8 cellular contexts compared by ENCODE assay signal in the genomic region with DNA sequence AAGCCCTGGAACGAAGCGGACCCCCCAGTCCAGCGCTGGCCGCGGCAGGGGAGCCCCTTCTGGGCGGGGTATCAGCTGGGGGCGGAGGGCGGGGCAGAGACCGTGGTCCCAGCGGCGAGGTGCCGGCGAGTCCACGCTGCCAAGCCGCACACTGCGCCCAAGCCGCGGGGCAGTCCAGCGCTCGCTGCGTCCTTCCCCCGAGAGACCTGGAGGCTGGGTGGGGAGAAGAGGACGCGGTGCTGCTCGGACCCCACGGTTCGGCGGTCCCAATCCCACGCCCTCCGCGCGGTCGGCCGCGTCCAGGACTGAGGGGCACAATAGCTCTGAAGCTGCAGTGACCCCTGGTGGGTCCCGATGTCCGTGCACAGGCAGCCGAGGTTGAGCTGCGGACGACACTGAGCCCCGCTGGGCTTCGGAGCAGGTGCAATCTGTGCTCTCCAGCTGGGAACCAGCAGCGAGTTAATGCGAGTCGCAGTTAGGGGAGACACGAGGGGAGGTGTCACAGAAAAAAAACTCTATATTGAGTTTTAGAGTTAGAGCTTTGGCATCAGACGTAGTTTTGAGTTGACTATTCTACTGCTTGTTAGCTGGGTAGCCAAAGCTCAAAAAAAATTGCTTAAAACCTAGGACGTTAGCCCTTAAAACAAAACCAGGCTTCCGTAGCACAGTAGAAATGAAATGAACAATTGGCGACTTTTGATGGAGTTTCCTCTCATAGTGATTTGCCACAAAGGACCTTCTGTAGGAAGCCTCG. TPM values are rescaled to one million over a fixed set of nuclear protein-coding genes. Genes with fewer than 3 reads are reported as not detected.
DNase-seq lines count a peak whose midpoint lies in the region; ATAC-seq, FAIRE-seq and TF ChIP-seq lines count a peak whose summit lies in the region.

No MANE protein-coding gene starts in this region.

- peaks cover 29% of the 10 kb centered on the region for H3K4me1 ChIP-seq in neuron (ENCODE audit: insufficient read depth, low read length)

- peak overlapping the region; percentile 91 for H2AFZ ChIP-seq in neuron (ENCODE audit: low read depth, low read length)

- H3K9me3 ChIP-seq in neuron (ENCODE audit: low read length) = no peaks in the 10 kb centered on the region

- peak; percentile 94 for DNase-seq in Calu3
- DNase-seq in GM19239 (ENCODE audit: insufficient read length, low spot score) = peak; percentile 63
- DNase-seq in NCI-H524 (lab: John Stamatoyannopoulos, UW) = peak; percentile 60 to 86
- peak; percentile 15 for DNase-seq in activated naive CD4-positive, alpha-beta T cell treated with anti-CD3 and anti-CD28 coated beads, Interleukin-2, amount 50 U/mL, for 16 hours
- DNase-seq in glutamatergic neuron = peak; percentile 96
- DNase-seq in GOT3 (lab: John Stamatoyannopoulos, UW) = no peak

- H3K36me3 Mint-ChIP-seq in Calu3 (ENCODE audit: insufficient read depth, unreplicated experiment) (peaks cover 38% of the 10 kb centered on the region), glutamatergic neuron (ENCODE audit: unreplicated experiment) (no peaks in the 10 kb centered on the region)

- H3K4me1 Mint-ChIP-seq in Calu3 (ENCODE audit: low read depth, unreplicated experiment) (no peaks in the 10 kb centered on the region), glutamatergic neuron (ENCODE audit: low read depth, unreplicated experiment) (peaks cover 13% of the 10 kb centered on the region)

- no peaks in the 10 kb centered on the region for H3K27me3 ChIP-seq in neuron (ENCODE audit: insufficient read depth, low read length)

- CTCF ChIA-PET in Calu3 (lab: Charles Lee) = interaction anchor here (0.7 to 2.9 kb wide), 26 partner anchors 31 to 428 kb away, joined by 3 to 24 read pairs (median 6); no protein-coding TSS in a partner anchor

- intact Hi-C loops in Calu3 (cut with micrococcal nuclease; ENCODE audit: unreplicated experiment) = loop anchor here (1.0 to 5.0 kb wide), 5 partner anchors 72 to 245 kb away; no protein-coding TSS in a partner anchor

- H3K27me3 Mint-ChIP-seq in Calu3 (ENCODE audit: unreplicated experiment) (no peaks in the 10 kb centered on the region), glutamatergic neuron (ENCODE audit: unreplicated experiment) (peaks cover 3% of the 10 kb centered on the region)

- peak; percentile 75 for ATAC-seq in HG03280 (IDR thresholded peaks at IDR 0.05; ENCODE audit: unreplicated experiment)

- H3K4me3 ChIP-seq in neuron (ENCODE audit: low read length) = peak overlapping the region; percentile 72

- H3K9me3 Mint-ChIP-seq in Calu3 (ENCODE audit: low read depth, unreplicated experiment) (no peaks in the 10 kb centered on the region), glutamatergic neuron (ENCODE audit: unreplicated experiment) (peaks cover 4% of the 10 kb centered on the region)

- no peaks in the 10 kb centered on the region for H3K36me3 ChIP-seq in neuron (ENCODE audit: insufficient read depth, low read length)

- TF ChIP-seq CTCF in Calu3 (IDR thresholded peaks at IDR 0.05; ENCODE audit: unreplicated experiment) (peak; percentile 96), glutamatergic neuron (IDR thresholded peaks at IDR 0.05; ENCODE audit: partially characterized antibody, unreplicated experiment) (peak; percentile 85)

- H3K27ac Mint-ChIP-seq in Calu3 (ENCODE audit: unreplicated experiment) (no peak overlapping the region), glutamatergic neuron (ENCODE audit: unreplicated experiment) (peak overlapping the region; percentile 15)

- H3K4me3 Mint-ChIP-seq in Calu3 (ENCODE audit: low read depth, unreplicated experiment) (peak overlapping the region; percentile 93), glutamatergic neuron (ENCODE audit: unreplicated experiment) (peak overlapping the region; percentile 82)

- FAIRE-seq in GM19239 (lab: Jason Lieb, UNC) = peak; percentile 83

- TSS peak; percentile 33 for BruUV-seq in Calu3 (replicated peaks; lab: Mats Ljungman, UMichigan)

RNA-seq across cellular contexts. Expression of gene EPB41L4A, which starts 1.2 kb away (rescaled TPM):
- total RNA-seq in Calu3 (2022) = 27.6 and 28.6 TPM in 2 replicates
- 125 TPM for total RNA-seq in glutamatergic neuron (ENCODE audit: unreplicated experiment)
